1 cellular context compared by ENCODE assay signal in genomic region chr16:28324235-28324886, GRCh38.
A peak's percentile ranks its signal among the peaks of the same experiment; 100 is the strongest.
TF ChIP-seq lines count a peak whose summit lies in the region.

No MANE protein-coding gene starts in this region.

TF ChIP-seq in HepG2, 621 proteins besides CTCF, POLR2A, EP300 and RAD21 (continued from another document and continues in another):
- TF ChIP-seq, protein P1, sequence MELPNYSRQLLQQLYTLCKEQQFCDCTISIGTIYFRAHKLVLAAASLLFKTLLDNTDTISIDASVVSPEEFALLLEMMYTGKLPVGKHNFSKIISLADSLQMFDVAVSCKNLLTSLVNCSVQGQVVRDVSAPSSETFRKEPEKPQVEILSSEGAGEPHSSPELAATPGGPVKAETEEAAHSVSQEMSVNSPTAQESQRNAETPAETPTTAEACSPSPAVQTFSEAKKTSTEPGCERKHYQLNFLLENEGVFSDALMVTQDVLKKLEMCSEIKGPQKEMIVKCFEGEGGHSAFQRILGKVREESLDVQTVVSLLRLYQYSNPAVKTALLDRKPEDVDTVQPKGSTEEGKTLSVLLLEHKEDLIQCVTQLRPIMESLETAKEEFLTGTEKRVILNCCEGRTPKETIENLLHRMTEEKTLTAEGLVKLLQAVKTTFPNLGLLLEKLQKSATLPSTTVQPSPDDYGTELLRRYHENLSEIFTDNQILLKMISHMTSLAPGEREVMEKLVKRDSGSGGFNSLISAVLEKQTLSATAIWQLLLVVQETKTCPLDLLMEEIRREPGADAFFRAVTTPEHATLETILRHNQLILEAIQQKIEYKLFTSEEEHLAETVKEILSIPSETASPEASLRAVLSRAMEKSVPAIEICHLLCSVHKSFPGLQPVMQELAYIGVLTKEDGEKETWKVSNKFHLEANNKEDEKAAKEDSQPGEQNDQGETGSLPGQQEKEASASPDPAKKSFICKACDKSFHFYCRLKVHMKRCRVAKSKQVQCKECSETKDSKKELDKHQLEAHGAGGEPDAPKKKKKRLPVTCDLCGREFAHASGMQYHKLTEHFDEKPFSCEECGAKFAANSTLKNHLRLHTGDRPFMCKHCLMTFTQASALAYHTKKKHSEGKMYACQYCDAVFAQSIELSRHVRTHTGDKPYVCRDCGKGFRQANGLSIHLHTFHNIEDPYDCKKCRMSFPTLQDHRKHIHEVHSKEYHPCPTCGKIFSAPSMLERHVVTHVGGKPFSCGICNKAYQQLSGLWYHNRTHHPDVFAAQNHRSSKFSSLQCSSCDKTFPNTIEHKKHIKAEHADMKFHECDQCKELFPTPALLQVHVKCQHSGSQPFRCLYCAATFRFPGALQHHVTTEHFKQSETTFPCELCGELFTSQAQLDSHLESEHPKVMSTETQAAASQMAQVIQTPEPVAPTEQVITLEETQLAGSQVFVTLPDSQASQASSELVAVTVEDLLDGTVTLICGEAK (IDR thresholded peaks at IDR 0.05): no peak
- TF ChIP-seq, protein P1 (CRISPR knock-in tag; IDR thresholded peaks at IDR 0.05): no peak
- TF ChIP-seq TBL1XR1 (IDR thresholded peaks at IDR 0.05; ENCODE audit: borderline replicate concordance, low read length, partially characterized antibody): peak; percentile 53
- no peak for TF ChIP-seq SOX13 (IDR thresholded peaks at IDR 0.05)
- TF ChIP-seq SOX13 (CRISPR knock-in tag; conservative IDR thresholded peaks at IDR 0.05 in 1 of 2, IDR thresholded peaks at IDR 0.05 in 1 of 2): peak in 1 of 2 experiments; percentile 57; a peak in 1 of 4 replicates
- no peak for TF ChIP-seq ZNF333 (CRISPR knock-in tag; IDR thresholded peaks at IDR 0.05; ENCODE audit: borderline replicate concordance)
- no peak for TF ChIP-seq KMT2A (CRISPR knock-in tag; IDR thresholded peaks at IDR 0.05)
- peak; percentile 32 for TF ChIP-seq PHF5A (CRISPR knock-in tag; IDR thresholded peaks at IDR 0.05; ENCODE audit: low read depth, unreplicated experiment)
- peak; percentile 52; the same call in 1 of the 2 replicates for TF ChIP-seq HDAC1 (CRISPR knock-in tag; IDR thresholded peaks at IDR 0.05)
- TF ChIP-seq, protein P2, sequence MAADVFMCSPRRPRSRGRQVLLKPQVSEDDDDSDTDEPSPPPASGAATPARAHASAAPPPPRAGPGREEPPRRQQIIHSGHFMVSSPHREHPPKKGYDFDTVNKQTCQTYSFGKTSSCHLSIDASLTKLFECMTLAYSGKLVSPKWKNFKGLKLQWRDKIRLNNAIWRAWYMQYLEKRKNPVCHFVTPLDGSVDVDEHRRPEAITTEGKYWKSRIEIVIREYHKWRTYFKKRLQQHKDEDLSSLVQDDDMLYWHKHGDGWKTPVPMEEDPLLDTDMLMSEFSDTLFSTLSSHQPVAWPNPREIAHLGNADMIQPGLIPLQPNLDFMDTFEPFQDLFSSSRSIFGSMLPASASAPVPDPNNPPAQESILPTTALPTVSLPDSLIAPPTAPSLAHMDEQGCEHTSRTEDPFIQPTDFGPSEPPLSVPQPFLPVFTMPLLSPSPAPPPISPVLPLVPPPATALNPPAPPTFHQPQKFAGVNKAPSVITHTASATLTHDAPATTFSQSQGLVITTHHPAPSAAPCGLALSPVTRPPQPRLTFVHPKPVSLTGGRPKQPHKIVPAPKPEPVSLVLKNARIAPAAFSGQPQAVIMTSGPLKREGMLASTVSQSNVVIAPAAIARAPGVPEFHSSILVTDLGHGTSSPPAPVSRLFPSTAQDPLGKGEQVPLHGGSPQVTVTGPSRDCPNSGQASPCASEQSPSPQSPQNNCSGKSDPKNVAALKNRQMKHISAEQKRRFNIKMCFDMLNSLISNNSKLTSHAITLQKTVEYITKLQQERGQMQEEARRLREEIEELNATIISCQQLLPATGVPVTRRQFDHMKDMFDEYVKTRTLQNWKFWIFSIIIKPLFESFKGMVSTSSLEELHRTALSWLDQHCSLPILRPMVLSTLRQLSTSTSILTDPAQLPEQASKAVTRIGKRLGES (CRISPR knock-in tag; IDR thresholded peaks at IDR 0.05; ENCODE audit: borderline replicate concordance): no peak
- TF ChIP-seq ZNF646 (CRISPR knock-in tag; IDR thresholded peaks at IDR 0.05): no peak
- no peak for TF ChIP-seq CREB3 (CRISPR knock-in tag; IDR thresholded peaks at IDR 0.05)
- peak; percentile 95 for TF ChIP-seq FOXA3 (CRISPR knock-in tag; IDR thresholded peaks at IDR 0.05)
- TF ChIP-seq ZNF790 (CRISPR knock-in tag; IDR thresholded peaks at IDR 0.05; ENCODE audit: borderline replicate concordance): no peak
- TF ChIP-seq TARDBP (CRISPR knock-in tag; IDR thresholded peaks at IDR 0.05): no peak; the same call in 1 of the 2 replicates
- peak; percentile 72 for TF ChIP-seq SAP130 (CRISPR knock-in tag; IDR thresholded peaks at IDR 0.05; ENCODE audit: low read depth)
- TF ChIP-seq SMAD1 (CRISPR knock-in tag; IDR thresholded peaks at IDR 0.05; ENCODE audit: borderline replicate concordance, low read depth): no peak
- TF ChIP-seq ZNF670 (CRISPR knock-in tag; IDR thresholded peaks at IDR 0.05; ENCODE audit: borderline replicate concordance): no peak
- TF ChIP-seq FOXA1 (IDR thresholded peaks at IDR 0.05): peak; percentile 82
- TF ChIP-seq FOXA1 (CRISPR knock-in tag; IDR thresholded peaks at IDR 0.05): peak; percentile 90
- TF ChIP-seq, protein P3, sequence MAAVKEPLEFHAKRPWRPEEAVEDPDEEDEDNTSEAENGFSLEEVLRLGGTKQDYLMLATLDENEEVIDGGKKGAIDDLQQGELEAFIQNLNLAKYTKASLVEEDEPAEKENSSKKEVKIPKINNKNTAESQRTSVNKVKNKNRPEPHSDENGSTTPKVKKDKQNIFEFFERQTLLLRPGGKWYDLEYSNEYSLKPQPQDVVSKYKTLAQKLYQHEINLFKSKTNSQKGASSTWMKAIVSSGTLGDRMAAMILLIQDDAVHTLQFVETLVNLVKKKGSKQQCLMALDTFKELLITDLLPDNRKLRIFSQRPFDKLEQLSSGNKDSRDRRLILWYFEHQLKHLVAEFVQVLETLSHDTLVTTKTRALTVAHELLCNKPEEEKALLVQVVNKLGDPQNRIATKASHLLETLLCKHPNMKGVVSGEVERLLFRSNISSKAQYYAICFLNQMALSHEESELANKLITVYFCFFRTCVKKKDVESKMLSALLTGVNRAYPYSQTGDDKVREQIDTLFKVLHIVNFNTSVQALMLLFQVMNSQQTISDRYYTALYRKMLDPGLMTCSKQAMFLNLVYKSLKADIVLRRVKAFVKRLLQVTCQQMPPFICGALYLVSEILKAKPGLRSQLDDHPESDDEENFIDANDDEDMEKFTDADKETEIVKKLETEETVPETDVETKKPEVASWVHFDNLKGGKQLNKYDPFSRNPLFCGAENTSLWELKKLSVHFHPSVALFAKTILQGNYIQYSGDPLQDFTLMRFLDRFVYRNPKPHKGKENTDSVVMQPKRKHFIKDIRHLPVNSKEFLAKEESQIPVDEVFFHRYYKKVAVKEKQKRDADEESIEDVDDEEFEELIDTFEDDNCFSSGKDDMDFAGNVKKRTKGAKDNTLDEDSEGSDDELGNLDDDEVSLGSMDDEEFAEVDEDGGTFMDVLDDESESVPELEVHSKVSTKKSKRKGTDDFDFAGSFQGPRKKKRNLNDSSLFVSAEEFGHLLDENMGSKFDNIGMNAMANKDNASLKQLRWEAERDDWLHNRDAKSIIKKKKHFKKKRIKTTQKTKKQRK (IDR thresholded peaks at IDR 0.05; ENCODE audit: low read length): no peak
- peak; percentile 42; the same call in 1 of the 2 replicates for TF ChIP-seq CEBPG (CRISPR knock-in tag; IDR thresholded peaks at IDR 0.05)
- no peak for TF ChIP-seq ZBTB21 (CRISPR knock-in tag; IDR thresholded peaks at IDR 0.05)
- TF ChIP-seq IKZF4 (CRISPR knock-in tag; IDR thresholded peaks at IDR 0.05; ENCODE audit: borderline replicate concordance, low read depth, not compliant biosample characterization): no peak
- TF ChIP-seq ZNF569 (CRISPR knock-in tag; IDR thresholded peaks at IDR 0.05; ENCODE audit: borderline replicate concordance): no peak
- peak; percentile 84 for TF ChIP-seq FOSL2 (CRISPR knock-in tag; IDR thresholded peaks at IDR 0.05)
- TF ChIP-seq ZNF891 (CRISPR knock-in tag; IDR thresholded peaks at IDR 0.05): no peak
- no peak for TF ChIP-seq NONO (IDR thresholded peaks at IDR 0.05)
- TF ChIP-seq NONO (CRISPR knock-in tag; conservative IDR thresholded peaks at IDR 0.05): no peak
- TF ChIP-seq SRSF1 (optimal IDR thresholded peaks at IDR 0.05; ENCODE audit: low read depth, low read length): no peak
- TF ChIP-seq ZNF354B (CRISPR knock-in tag; IDR thresholded peaks at IDR 0.05): no peak
- TF ChIP-seq RORA (CRISPR knock-in tag; IDR thresholded peaks at IDR 0.05): no peak
- no peak for TF ChIP-seq ADNP (CRISPR knock-in tag; IDR thresholded peaks at IDR 0.05)
- TF ChIP-seq, protein P4, sequence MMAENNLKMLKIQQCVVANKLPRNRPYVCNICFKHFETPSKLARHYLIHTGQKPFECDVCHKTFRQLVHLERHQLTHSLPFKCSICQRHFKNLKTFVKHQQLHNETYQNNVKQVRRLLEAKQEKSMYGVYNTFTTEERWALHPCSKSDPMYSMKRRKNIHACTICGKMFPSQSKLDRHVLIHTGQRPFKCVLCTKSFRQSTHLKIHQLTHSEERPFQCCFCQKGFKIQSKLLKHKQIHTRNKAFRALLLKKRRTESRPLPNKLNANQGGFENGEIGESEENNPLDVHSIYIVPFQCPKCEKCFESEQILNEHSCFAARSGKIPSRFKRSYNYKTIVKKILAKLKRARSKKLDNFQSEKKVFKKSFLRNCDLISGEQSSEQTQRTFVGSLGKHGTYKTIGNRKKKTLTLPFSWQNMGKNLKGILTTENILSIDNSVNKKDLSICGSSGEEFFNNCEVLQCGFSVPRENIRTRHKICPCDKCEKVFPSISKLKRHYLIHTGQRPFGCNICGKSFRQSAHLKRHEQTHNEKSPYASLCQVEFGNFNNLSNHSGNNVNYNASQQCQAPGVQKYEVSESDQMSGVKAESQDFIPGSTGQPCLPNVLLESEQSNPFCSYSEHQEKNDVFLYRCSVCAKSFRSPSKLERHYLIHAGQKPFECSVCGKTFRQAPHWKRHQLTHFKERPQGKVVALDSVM (CRISPR knock-in tag; IDR thresholded peaks at IDR 0.05): no peak
- peak; percentile 30; the same call in 1 of the 2 replicates for TF ChIP-seq YEATS2 (CRISPR knock-in tag; IDR thresholded peaks at IDR 0.05; ENCODE audit: borderline replicate concordance)
